Comparison of ENCODE assay signal across 8 cellular contexts in genomic region chr3:142224482-142225072, GRCh38. TPM values are rescaled to one million over a fixed set of nuclear protein-coding genes. Genes with fewer than 3 reads are reported as not detected.
DNase-seq lines count a peak whose midpoint lies in the region; ATAC-seq and TF ChIP-seq lines count a peak whose summit lies in the region.

No MANE protein-coding gene starts in this region.

- no peaks in the 10 kb centered on the region for H3K9me3 Mint-ChIP-seq in CD4-positive, CD25-positive, alpha-beta regulatory T cell
- H3K9me3 Mint-ChIP-seq in nephron: no peaks in the 10 kb centered on the region

- H3K4me3 ChIP-seq in CD4-positive, CD25-positive, alpha-beta regulatory T cell (ENCODE audit: low read depth, low read length): peak overlapping the region; percentile 69
- peak overlapping the region; percentile 81 for H3K4me3 ChIP-seq in MG63
- peak overlapping the region; percentile 58 to 95 (median 84) for H3K4me3 ChIP-seq in dorsolateral prefrontal cortex

- H3K4me1 Mint-ChIP-seq in CD4-positive, CD25-positive, alpha-beta regulatory T cell: peaks cover 16 to 27% (median 20%) of the 10 kb centered on the region in 4 donors
- peaks cover 12% of the 10 kb centered on the region for H3K4me1 Mint-ChIP-seq in nephron

- no peaks in the 10 kb centered on the region for H3K36me3 ChIP-seq in CD4-positive, CD25-positive, alpha-beta regulatory T cell (ENCODE audit: control insufficient read depth, insufficient read depth, low read length)
- no peaks in the 10 kb centered on the region for H3K36me3 ChIP-seq in MG63

- H3K27ac Mint-ChIP-seq in CD4-positive, CD25-positive, alpha-beta regulatory T cell: peak overlapping the region in 2 of 3 donors; percentile 62 to 69
- H3K27ac Mint-ChIP-seq in nephron: peak overlapping the region; percentile 61 to 77 (median 68)

- no peaks in the 10 kb centered on the region for H3K27me3 ChIP-seq in CD4-positive, CD25-positive, alpha-beta regulatory T cell (ENCODE audit: control insufficient read depth, insufficient read depth, low read length)
- no peaks in the 10 kb centered on the region for H3K27me3 ChIP-seq in MG63
- H3K27me3 ChIP-seq in dorsolateral prefrontal cortex: no peaks in the 10 kb centered on the region

- peak overlapping the region; percentile 92 to 95 (median 94) for H3K4me3 Mint-ChIP-seq in CD4-positive, CD25-positive, alpha-beta regulatory T cell
- H3K4me3 Mint-ChIP-seq in nephron: peak overlapping the region; percentile 92 to 94 (median 93)

- H3K27me3 Mint-ChIP-seq in CD4-positive, CD25-positive, alpha-beta regulatory T cell: no peaks in the 10 kb centered on the region
- H3K27me3 Mint-ChIP-seq in nephron (ENCODE audit: low read depth): no peaks in the 10 kb centered on the region

- no peaks in the 10 kb centered on the region for H3K36me3 Mint-ChIP-seq in CD4-positive, CD25-positive, alpha-beta regulatory T cell
- no peaks in the 10 kb centered on the region for H3K36me3 Mint-ChIP-seq in nephron (ENCODE audit: low read depth)

- no peak for ATAC-seq in CD4-positive, CD25-positive, alpha-beta regulatory T cell (ENCODE audit: low read depth in 2 of 2)
- ATAC-seq in GM21529 (IDR thresholded peaks at IDR 0.05; ENCODE audit: unreplicated experiment): no peak
- ATAC-seq in HG03039 (IDR thresholded peaks at IDR 0.05; ENCODE audit: unreplicated experiment): no peak
- no peak for ATAC-seq in HG03457 (IDR thresholded peaks at IDR 0.05; ENCODE audit: unreplicated experiment)

- H3K4me1 ChIP-seq in CD4-positive, CD25-positive, alpha-beta regulatory T cell (ENCODE audit: control insufficient read depth, insufficient read depth, low read length, poor library complexity, severe bottlenecking): peaks cover 9% of the 10 kb centered on the region

- TF ChIP-seq CTCF in dorsolateral prefrontal cortex (IDR thresholded peaks at IDR 0.05 in 54 of 56, conservative IDR thresholded peaks at IDR 0.05 in 2 of 56; ENCODE audit: low read depth in 1 of 56, partially characterized antibody in 56 of 56) (no peak), nephron (IDR thresholded peaks at IDR 0.05; ENCODE audit: unreplicated experiment in 3 of 3) (no peak)

- peak overlapping the region; percentile 47 for H3K27ac ChIP-seq in CD4-positive, CD25-positive, alpha-beta regulatory T cell (ENCODE audit: insufficient read depth, low read length, poor library complexity, severe bottlenecking)
- peak overlapping the region in 50 of 59 donors; percentile 18 to 93 (median 82) for H3K27ac ChIP-seq in dorsolateral prefrontal cortex

- no peak for DNase-seq in CD4-positive, CD25-positive, alpha-beta regulatory T cell
- DNase-seq in MG63 (no peak), dorsolateral prefrontal cortex (no peak), HuH-7 (ENCODE audit: low spot score) (no peak)

- H3K9me3 ChIP-seq in CD4-positive, CD25-positive, alpha-beta regulatory T cell (ENCODE audit: control insufficient read depth in 2 of 2, low read length in 2 of 2): no peaks in the 10 kb centered on the region
- no peaks in the 10 kb centered on the region for H3K9me3 ChIP-seq in MG63

- intact Hi-C loops in dorsolateral prefrontal cortex (cut with DNase I): loop anchor here in 1 of 2 donors (2.0 to 10.0 kb wide), 3 partner anchors 48 to 220 kb away; partner anchors contain the start of genes TFDP2 and XRN1

RNA-seq across cellular contexts. Expression of gene GK5, which starts 0.8 kb away (rescaled TPM):
- 11.2 TPM for total RNA-seq in CD4-positive, CD25-positive, alpha-beta regulatory T cell
- polyA plus RNA-seq in CD4-positive, CD25-positive, alpha-beta regulatory T cell: 1 to 10 TPM in 3 of 4 donors, under 1 TPM in 1; 0.65 to 4.1 (median 3.6) TPM
- total RNA-seq in MG63 (2014; rRNA removed; shearing (Covaris generic); ENCODE audit: low replicate concordance): 4.4 and 19.7 TPM in 2 replicates
- total RNA-seq in dorsolateral prefrontal cortex: 10 to 100 TPM in 119 of 120 experiments, 1 to 10 TPM in 1; 9.8 to 33.9 (median 21.4) TPM
